Comparison of ENCODE assay signal across 1 cellular context in the genomic region with DNA sequence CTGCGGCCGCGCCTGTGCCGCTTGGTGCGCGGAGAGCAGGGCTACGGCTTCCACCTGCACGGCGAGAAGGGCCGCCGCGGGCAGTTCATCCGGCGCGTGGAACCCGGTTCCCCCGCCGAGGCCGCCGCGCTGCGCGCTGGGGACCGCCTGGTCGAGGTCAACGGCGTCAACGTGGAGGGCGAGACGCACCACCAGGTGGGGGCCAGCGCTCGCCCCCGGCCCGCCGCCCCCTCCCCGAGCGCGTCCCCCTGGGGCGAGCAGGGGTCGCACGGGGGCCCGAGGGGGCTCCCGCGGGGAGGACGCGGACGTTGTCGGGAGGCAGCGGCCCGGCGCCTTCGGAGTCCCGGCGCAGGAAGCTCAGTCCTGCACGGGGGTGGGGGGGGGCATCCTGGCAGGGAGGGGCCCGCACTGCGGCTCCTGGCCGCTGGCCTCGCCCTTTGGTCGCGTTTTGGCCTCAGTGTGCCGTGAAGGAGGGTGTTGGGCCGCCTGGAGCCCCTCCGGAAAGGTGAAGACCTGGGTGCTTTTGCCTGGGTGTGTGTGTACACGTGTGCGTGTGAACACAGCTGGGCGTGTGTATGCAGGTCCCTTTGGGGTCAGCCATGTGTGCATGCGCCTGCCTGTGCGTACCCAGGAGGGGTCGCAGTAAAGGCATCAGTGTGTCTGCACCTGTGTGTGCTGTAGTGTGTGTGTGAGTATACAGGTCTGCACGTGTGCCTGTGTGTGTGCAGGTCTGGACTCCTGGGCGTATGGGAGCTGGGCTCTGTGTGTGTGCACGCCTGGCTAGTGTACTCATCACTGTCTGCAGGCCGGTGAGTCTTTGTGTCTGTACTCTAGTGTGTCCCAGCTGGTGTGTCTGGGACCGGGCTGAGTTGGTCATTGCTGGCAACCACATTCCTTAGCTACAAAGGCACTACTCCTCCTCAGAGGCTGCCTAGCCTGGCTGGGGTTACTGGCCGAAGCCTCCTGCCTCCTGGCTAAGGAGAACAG.
TF ChIP-seq lines count a peak whose summit lies in the region.

No MANE protein-coding gene starts in this region.

TF ChIP-seq in HEK293, 187 proteins besides CTCF, POLR2A, EP300 and RAD21 (continued from another document and continues in another):
- no peak for TF ChIP-seq ZNF707 (tag by site-specific recombination; IDR thresholded peaks at IDR 0.05)
- TF ChIP-seq GFI1B (tag by site-specific recombination; IDR thresholded peaks at IDR 0.05), result no peak
- TF ChIP-seq ZNF629 (tag by site-specific recombination; IDR thresholded peaks at IDR 0.05), result no peak
- TF ChIP-seq WT1 (tag by site-specific recombination; IDR thresholded peaks at IDR 0.05), result no peak
- TF ChIP-seq MYNN (tag by site-specific recombination; IDR thresholded peaks at IDR 0.05; ENCODE audit: borderline replicate concordance), result no peak
- no peak for TF ChIP-seq ZNF701 (tag by site-specific recombination; IDR thresholded peaks at IDR 0.05)
- no peak; the same call in 1 of the 2 replicates for TF ChIP-seq ZFP37 (tag by site-specific recombination; IDR thresholded peaks at IDR 0.05)
- TF ChIP-seq ZNF114 (tag by site-specific recombination; IDR thresholded peaks at IDR 0.05), result no peak
- TF ChIP-seq ZNF394 (tag by site-specific recombination; IDR thresholded peaks at IDR 0.05; ENCODE audit: borderline replicate concordance), result no peak
- TF ChIP-seq FEZF1 (tag by site-specific recombination; IDR thresholded peaks at IDR 0.05), result no peak
- TF ChIP-seq, protein P1, sequence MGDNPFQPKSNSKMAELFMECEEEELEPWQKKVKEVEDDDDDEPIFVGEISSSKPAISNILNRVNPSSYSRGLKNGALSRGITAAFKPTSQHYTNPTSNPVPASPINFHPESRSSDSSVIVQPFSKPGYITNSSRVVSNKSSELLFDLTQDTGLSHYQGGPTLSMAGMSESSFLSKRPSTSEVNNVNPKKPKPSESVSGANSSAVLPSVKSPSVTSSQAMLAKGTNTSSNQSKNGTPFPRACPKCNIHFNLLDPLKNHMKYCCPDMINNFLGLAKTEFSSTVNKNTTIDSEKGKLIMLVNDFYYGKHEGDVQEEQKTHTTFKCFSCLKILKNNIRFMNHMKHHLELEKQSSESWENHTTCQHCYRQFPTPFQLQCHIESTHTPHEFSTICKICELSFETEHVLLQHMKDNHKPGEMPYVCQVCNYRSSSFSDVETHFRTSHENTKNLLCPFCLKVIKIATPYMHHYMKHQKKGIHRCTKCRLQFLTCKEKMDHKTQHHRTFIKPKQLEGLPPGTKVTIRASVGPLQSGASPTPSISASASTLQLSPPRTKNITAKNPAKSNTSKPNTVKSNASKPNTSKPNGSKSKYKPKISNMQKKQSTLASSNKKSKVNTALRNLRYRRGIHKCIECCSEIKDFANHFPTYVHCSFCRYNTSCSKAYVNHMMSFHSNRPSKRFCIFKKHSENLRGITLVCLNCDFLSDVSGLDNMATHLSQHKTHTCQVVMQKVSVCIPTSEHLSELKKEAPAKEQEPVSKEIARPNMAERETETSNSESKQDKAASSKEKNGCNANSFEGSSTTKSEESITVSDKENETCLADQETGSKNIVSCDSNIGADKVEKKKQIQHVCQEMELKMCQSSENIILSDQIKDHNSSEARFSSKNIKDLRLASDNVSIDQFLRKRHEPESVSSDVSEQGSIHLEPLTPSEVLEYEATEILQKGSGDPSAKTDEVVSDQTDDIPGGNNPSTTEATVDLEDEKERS (tag by site-specific recombination; IDR thresholded peaks at IDR 0.05), result no peak
- no peak for TF ChIP-seq ZNF571 (tag by site-specific recombination; IDR thresholded peaks at IDR 0.05)
- TF ChIP-seq, protein P2, sequence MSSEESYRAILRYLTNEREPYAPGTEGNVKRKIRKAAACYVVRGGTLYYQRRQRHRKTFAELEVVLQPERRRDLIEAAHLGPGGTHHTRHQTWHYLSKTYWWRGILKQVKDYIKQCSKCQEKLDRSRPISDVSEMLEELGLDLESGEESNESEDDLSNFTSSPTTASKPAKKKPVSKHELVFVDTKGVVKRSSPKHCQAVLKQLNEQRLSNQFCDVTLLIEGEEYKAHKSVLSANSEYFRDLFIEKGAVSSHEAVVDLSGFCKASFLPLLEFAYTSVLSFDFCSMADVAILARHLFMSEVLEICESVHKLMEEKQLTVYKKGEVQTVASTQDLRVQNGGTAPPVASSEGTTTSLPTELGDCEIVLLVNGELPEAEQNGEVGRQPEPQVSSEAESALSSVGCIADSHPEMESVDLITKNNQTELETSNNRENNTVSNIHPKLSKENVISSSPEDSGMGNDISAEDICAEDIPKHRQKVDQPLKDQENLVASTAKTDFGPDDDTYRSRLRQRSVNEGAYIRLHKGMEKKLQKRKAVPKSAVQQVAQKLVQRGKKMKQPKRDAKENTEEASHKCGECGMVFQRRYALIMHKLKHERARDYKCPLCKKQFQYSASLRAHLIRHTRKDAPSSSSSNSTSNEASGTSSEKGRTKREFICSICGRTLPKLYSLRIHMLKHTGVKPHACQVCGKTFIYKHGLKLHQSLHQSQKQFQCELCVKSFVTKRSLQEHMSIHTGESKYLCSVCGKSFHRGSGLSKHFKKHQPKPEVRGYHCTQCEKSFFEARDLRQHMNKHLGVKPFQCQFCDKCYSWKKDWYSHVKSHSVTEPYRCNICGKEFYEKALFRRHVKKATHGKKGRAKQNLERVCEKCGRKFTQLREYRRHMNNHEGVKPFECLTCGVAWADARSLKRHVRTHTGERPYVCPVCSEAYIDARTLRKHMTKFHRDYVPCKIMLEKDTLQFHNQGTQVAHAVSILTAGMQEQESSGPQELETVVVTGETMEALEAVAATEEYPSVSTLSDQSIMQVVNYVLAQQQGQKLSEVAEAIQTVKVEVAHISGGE (tag by site-specific recombination; conservative IDR thresholded peaks at IDR 0.05; ENCODE audit: low read depth), result no peak
- no peak for TF ChIP-seq ATF2 (tag by site-specific recombination; IDR thresholded peaks at IDR 0.05; ENCODE audit: low read depth)
- no peak for TF ChIP-seq HOXA7 (CRISPR knock-in tag; IDR thresholded peaks at IDR 0.05; ENCODE audit: borderline replicate concordance)
- TF ChIP-seq ZXDB (tag by site-specific recombination; IDR thresholded peaks at IDR 0.05), result no peak
- peak; percentile 52; the same call in 1 of the 2 replicates for TF ChIP-seq ZEB2 (tag by site-specific recombination; IDR thresholded peaks at IDR 0.05)
- TF ChIP-seq, protein P3, sequence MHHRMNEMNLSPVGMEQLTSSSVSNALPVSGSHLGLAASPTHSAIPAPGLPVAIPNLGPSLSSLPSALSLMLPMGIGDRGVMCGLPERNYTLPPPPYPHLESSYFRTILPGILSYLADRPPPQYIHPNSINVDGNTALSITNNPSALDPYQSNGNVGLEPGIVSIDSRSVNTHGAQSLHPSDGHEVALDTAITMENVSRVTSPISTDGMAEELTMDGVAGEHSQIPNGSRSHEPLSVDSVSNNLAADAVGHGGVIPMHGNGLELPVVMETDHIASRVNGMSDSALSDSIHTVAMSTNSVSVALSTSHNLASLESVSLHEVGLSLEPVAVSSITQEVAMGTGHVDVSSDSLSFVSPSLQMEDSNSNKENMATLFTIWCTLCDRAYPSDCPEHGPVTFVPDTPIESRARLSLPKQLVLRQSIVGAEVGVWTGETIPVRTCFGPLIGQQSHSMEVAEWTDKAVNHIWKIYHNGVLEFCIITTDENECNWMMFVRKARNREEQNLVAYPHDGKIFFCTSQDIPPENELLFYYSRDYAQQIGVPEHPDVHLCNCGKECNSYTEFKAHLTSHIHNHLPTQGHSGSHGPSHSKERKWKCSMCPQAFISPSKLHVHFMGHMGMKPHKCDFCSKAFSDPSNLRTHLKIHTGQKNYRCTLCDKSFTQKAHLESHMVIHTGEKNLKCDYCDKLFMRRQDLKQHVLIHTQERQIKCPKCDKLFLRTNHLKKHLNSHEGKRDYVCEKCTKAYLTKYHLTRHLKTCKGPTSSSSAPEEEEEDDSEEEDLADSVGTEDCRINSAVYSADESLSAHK (tag by site-specific recombination; IDR thresholded peaks at IDR 0.05), result no peak
- no peak for TF ChIP-seq ZNF391 (tag by site-specific recombination; IDR thresholded peaks at IDR 0.05; ENCODE audit: borderline replicate concordance, low read depth)
- no peak for TF ChIP-seq ZNF548 (tag by site-specific recombination; IDR thresholded peaks at IDR 0.05)
- TF ChIP-seq ZNF416 (tag by site-specific recombination; IDR thresholded peaks at IDR 0.05), result no peak
- peak; percentile 39 for TF ChIP-seq KLF17 (tag by site-specific recombination; IDR thresholded peaks at IDR 0.05)
- TF ChIP-seq GLI4 (tag by site-specific recombination; IDR thresholded peaks at IDR 0.05), result no peak
- peak; percentile 23; the same call in 1 of the 2 replicates for TF ChIP-seq YY1 (tag by site-specific recombination; IDR thresholded peaks at IDR 0.05)
- TF ChIP-seq BCL11A (tag by site-specific recombination; IDR thresholded peaks at IDR 0.05; ENCODE audit: low read depth), result no peak
- TF ChIP-seq ZBTB21 (tag by site-specific recombination; IDR thresholded peaks at IDR 0.05), result no peak
- TF ChIP-seq ZNF48 (tag by site-specific recombination; IDR thresholded peaks at IDR 0.05), result no peak
- TF ChIP-seq, protein P4, sequence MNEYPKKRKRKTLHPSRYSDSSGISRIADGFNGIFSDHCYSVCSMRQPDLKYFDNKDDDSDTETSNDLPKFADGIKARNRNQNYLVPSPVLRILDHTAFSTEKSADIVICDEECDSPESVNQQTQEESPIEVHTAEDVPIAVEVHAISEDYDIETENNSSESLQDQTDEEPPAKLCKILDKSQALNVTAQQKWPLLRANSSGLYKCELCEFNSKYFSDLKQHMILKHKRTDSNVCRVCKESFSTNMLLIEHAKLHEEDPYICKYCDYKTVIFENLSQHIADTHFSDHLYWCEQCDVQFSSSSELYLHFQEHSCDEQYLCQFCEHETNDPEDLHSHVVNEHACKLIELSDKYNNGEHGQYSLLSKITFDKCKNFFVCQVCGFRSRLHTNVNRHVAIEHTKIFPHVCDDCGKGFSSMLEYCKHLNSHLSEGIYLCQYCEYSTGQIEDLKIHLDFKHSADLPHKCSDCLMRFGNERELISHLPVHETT (tag by site-specific recombination; IDR thresholded peaks at IDR 0.05), result no peak; the same call in 1 of the 2 replicates
- no peak for TF ChIP-seq ZNF266 (tag by site-specific recombination; IDR thresholded peaks at IDR 0.05; ENCODE audit: low read depth)
- no peak for TF ChIP-seq ZSCAN23 (tag by site-specific recombination; IDR thresholded peaks at IDR 0.05)
- no peak for TF ChIP-seq INSM2 (tag by site-specific recombination; IDR thresholded peaks at IDR 0.05)
- no peak for TF ChIP-seq ZNF324 (tag by site-specific recombination; IDR thresholded peaks at IDR 0.05)
- TF ChIP-seq ZNF843 (tag by site-specific recombination; IDR thresholded peaks at IDR 0.05), result no peak
- TF ChIP-seq MEIS1 (CRISPR knock-in tag; IDR thresholded peaks at IDR 0.05; ENCODE audit: borderline replicate concordance), result no peak
- no peak for TF ChIP-seq SP3 (tag by site-specific recombination; IDR thresholded peaks at IDR 0.05)
- TF ChIP-seq, protein P5, sequence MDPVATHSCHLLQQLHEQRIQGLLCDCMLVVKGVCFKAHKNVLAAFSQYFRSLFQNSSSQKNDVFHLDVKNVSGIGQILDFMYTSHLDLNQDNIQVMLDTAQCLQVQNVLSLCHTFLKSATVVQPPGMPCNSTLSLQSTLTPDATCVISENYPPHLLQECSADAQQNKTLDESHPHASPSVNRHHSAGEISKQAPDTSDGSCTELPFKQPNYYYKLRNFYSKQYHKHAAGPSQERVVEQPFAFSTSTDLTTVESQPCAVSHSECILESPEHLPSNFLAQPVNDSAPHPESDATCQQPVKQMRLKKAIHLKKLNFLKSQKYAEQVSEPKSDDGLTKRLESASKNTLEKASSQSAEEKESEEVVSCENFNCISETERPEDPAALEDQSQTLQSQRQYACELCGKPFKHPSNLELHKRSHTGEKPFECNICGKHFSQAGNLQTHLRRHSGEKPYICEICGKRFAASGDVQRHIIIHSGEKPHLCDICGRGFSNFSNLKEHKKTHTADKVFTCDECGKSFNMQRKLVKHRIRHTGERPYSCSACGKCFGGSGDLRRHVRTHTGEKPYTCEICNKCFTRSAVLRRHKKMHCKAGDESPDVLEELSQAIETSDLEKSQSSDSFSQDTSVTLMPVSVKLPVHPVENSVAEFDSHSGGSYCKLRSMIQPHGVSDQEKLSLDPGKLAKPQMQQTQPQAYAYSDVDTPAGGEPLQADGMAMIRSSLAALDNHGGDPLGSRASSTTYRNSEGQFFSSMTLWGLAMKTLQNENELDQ (tag by site-specific recombination; IDR thresholded peaks at IDR 0.05; ENCODE audit: low read depth), result no peak
